Comparison of ENCODE assay signal across 8 cellular contexts in the genomic region with DNA sequence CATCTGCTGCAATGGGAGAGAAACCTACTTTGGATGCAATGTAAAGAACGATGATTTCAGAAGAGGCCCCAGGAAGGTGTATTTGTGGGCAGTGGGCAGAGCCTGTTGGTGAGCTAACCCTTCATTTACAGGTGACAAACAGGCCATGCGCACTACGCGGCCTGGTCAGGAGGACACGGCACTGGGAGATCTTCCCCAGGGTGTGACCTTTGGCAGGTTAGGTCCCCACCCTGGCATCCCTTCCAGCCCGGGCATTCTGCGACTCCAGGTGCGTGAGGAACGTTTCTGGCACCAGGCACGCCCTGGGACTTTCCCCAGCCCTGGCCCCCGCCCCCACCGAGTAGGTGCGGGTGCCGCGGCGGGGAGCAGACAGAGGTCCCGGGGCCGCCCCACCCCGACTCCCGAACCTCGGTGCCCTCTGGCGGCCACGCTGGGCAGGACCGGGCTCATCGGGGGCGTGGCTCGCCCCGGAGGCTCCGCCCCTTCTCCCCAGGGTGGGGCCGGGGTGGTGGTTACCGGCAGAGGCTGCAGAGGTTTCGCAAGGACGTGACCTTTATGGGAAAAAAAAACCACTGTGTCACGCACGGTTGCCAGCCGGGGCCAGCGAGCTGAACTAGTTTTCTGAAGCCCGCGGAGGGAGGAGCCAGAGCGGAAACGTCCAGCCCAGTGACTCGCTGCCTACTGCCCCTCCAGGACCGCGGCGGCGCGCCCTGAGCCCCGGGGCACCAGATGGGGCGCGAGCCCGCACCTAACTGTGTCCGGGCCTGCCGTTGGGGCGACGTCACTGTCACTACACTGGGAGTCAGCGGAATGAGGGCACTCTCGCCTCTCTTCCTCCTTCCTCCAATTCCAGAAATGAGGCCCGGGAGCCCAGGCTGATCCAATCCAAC. TPM values are rescaled to one million over a fixed set of nuclear protein-coding genes. Genes with fewer than 3 reads are reported as not detected.
DNase-seq lines count a peak whose midpoint lies in the region; ATAC-seq lines count a peak whose summit lies in the region.

No MANE protein-coding gene starts in this region.

- H3K36me3 ChIP-seq in ectodermal cell (ENCODE audit: control insufficient read depth, insufficient read depth, low read length): no peaks in the 10 kb centered on the region

- H3K36me3 Mint-ChIP-seq in activated CD4-positive, alpha-beta memory T cell treated with anti-CD3 and anti-CD28 coated beads for 36 hours: no peaks in the 10 kb centered on the region

- DNase-seq in NCI-H524 (lab: John Stamatoyannopoulos, UW) (peak; percentile 45 to 58), NCI-H524 treated with DMSO at 0.1 percent for 48 hours (lab: John Stamatoyannopoulos, UW) (no peak), NCI-H2196 treated with DMSO at 0.1 percent for 48 hours (lab: John Stamatoyannopoulos, UW; ENCODE audit: unreplicated experiment) (peak; percentile 56), medulla oblongata (ENCODE audit: extremely low spot score) (peak; percentile 73)
- peak; percentile 92 for DNase-seq in activated CD4-positive, alpha-beta memory T cell treated with anti-CD3 and anti-CD28 coated beads for 36 hours
- DNase-seq in stimulated activated CD8-positive, alpha-beta memory T cell treated with anti-CD3 and anti-CD28 coated beads, Interleukin-15, amount 100 ng/mL, for 1 hour (ENCODE audit: low read depth): peak; percentile 62

- H3K9me3 Mint-ChIP-seq in activated CD4-positive, alpha-beta memory T cell treated with anti-CD3 and anti-CD28 coated beads for 36 hours: no peaks in the 10 kb centered on the region

- peak overlapping the region; percentile 77 for H3K27ac Mint-ChIP-seq in activated CD4-positive, alpha-beta memory T cell treated with anti-CD3 and anti-CD28 coated beads for 36 hours

- intact Hi-C loops in activated CD4-positive, alpha-beta memory T cell treated with anti-CD3 and anti-CD28 coated beads for 36 hours (cut with micrococcal nuclease): loop anchor here (1.0 to 5.0 kb wide), 4 partner anchors 59 to 166 kb away; partner anchors contain the start of gene DDX3X

- peak; percentile 75 for ATAC-seq in HG02870 (IDR thresholded peaks at IDR 0.05; ENCODE audit: unreplicated experiment)

- peak overlapping the region; percentile 39 for H3K4me3 ChIP-seq in ectodermal cell (ENCODE audit: insufficient read depth, low read depth, low read length)

- H3K27me3 ChIP-seq in ectodermal cell (ENCODE audit: control insufficient read depth, insufficient read depth, low read length, poor library complexity, severe bottlenecking): no peaks in the 10 kb centered on the region

- WGBS in ectodermal cell, 2 experiments: 13% methylated on average over 58 of the region's 58 CpGs

- no peaks in the 10 kb centered on the region for H3K27me3 Mint-ChIP-seq in activated CD4-positive, alpha-beta memory T cell treated with anti-CD3 and anti-CD28 coated beads for 36 hours

- peak overlapping the region; percentile 66 for H3K4me3 Mint-ChIP-seq in activated CD4-positive, alpha-beta memory T cell treated with anti-CD3 and anti-CD28 coated beads for 36 hours

- POLR2A ChIA-PET in activated CD4-positive, alpha-beta memory T cell treated with anti-CD3 and anti-CD28 coated beads for 36 hours (lab: Charles Lee): interaction anchor here (0.6 to 1.1 kb wide), 4 partner anchors 59 to 361 kb away, joined by 3 to 4 read pairs (median 4); partner anchors contain the start of gene DDX3X

- no peaks in the 10 kb centered on the region for H3K4me1 ChIP-seq in ectodermal cell (ENCODE audit: control insufficient read depth, insufficient read depth, low read length)

- H3K27ac ChIP-seq in ectodermal cell (ENCODE audit: insufficient read depth, low read depth, low read length, poor library complexity, severe bottlenecking): no peak overlapping the region

- H3K9me3 ChIP-seq in ectodermal cell (ENCODE audit: control insufficient read depth, low read length): no peaks in the 10 kb centered on the region

- H3K4me1 Mint-ChIP-seq in activated CD4-positive, alpha-beta memory T cell treated with anti-CD3 and anti-CD28 coated beads for 36 hours (ENCODE audit: low read depth): peaks cover 16% of the 10 kb centered on the region

- CTCF ChIA-PET in activated CD4-positive, alpha-beta memory T cell treated with anti-CD3 and anti-CD28 coated beads for 36 hours (lab: Charles Lee): interaction anchor here (0.6 to 2.3 kb wide), 8 partner anchors 16 to 167 kb away, joined by 3 to 10 read pairs (median 3); no protein-coding TSS in a partner anchor

RNA-seq across cellular contexts. Expression of gene NYX, which starts 5.0 kb away (rescaled TPM):
- total RNA-seq in activated CD4-positive, alpha-beta memory T cell treated with anti-CD3 and anti-CD28 coated beads for 36 hours: not detected
- not detected for polyA plus RNA-seq in ectodermal cell (2013, experiment 1 of 4)
- not detected for polyA plus RNA-seq in ectodermal cell (2013, experiment 2 of 4)
- polyA plus RNA-seq in ectodermal cell (2013, experiment 3 of 4): not detected
- polyA plus RNA-seq in ectodermal cell (2013, experiment 4 of 4): not detected
